1 cellular context compared by ENCODE assay signal in the genomic region with DNA sequence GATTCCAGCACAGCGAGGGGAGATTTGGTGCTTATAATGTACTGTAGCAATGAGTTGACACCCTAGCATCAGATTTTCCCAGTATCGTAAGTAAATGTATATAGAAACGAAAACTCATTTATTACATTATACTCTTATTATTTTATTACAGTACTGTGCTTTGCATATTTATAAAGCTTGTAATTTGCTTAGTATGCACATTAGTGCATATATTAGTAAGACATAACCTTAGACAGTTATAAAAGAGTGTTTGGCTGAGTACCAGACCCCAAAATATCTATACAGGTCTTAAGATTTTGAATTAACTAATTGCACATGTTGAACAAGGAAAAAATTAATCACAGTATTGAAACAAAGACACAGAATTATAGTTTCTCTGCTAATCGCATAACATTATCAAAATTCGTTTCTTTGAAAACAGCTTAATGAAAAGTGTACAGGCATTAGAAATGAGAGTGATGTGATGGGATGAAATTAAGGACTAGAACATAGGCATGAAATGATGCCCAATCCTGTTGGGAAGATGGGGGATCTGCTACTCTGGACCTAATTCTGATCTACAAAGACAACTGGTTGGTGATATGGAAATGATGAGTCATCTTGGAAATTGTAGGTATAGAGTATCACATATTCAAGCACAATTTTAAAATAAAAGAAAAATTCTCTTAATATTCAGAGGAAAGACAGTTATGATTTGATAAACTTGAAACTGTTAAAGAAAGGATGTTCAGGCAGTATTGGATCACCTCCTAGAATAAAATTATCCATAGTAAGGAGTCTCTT.
TF ChIP-seq lines count a peak whose summit lies in the region.

No MANE protein-coding gene starts in this region.

TF ChIP-seq in K562, 482 proteins besides CTCF, POLR2A, EP300 and RAD21 (continued from another document):
- TF ChIP-seq MAFG (tag; conservative IDR thresholded peaks at IDR 0.05) (peak; percentile 37), ZNF717 (CRISPR knock-in tag; IDR thresholded peaks at IDR 0.05) (0 out of 2 replicates have a peak, but pooled peaks have one; percentile 14), NR2C1 (IDR thresholded peaks at IDR 0.05) (no peak), NR2C1 (tag; IDR thresholded peaks at IDR 0.05) (no peak), NR4A1 (CRISPR knock-in tag; IDR thresholded peaks at IDR 0.05) (no peak), NR4A1 (tag; IDR thresholded peaks at IDR 0.05) (no peak), MCM2 (IDR thresholded peaks at IDR 0.05; ENCODE audit: low read depth) (no peak), GATAD2B (IDR thresholded peaks at IDR 0.05; ENCODE audit: borderline replicate concordance) (no peak), SMARCC2 (IDR thresholded peaks at IDR 0.05; ENCODE audit: low read depth) (no peak), MAFK (IDR thresholded peaks at IDR 0.05; ENCODE audit: low read length) (peak; percentile 24; the same call in 1 of the 2 replicates), ZNF589 (CRISPR knock-in tag; IDR thresholded peaks at IDR 0.05; ENCODE audit: low read depth) (no peak), ZNF24 (IDR thresholded peaks at IDR 0.05) (no peak), ZNF124 (CRISPR knock-in tag; IDR thresholded peaks at IDR 0.05) (no peak), ETV6 (IDR thresholded peaks at IDR 0.05; ENCODE audit: borderline replicate concordance in 1 of 2, low read depth in 2 of 2, low read length in 1 of 2) (no peak), ETV6 (CRISPR knock-in tag; IDR thresholded peaks at IDR 0.05; ENCODE audit: borderline replicate concordance) (no peak), BACH1 (tag; IDR thresholded peaks at IDR 0.05) (no peak), JUN (IDR thresholded peaks at IDR 0.05; ENCODE audit: borderline replicate concordance, low read depth, low read length) (no peak), JUN (CRISPR knock-in tag; IDR thresholded peaks at IDR 0.05; ENCODE audit: borderline replicate concordance) (no peak), NCOA1 (IDR thresholded peaks at IDR 0.05; ENCODE audit: low read depth) (no peak), ZNF23 (CRISPR knock-in tag; IDR thresholded peaks at IDR 0.05) (no peak), ZNF586 (CRISPR knock-in tag; conservative IDR thresholded peaks at IDR 0.05) (no peak), ELF1 (tag; IDR thresholded peaks at IDR 0.05) (no peak), ZNF184 (CRISPR knock-in tag; IDR thresholded peaks at IDR 0.05) (no peak), NFE2 (IDR thresholded peaks at IDR 0.05; ENCODE audit: low read depth) (peak; percentile 31; the same call in 1 of the 2 replicates), ZNF431 (CRISPR knock-in tag; IDR thresholded peaks at IDR 0.05) (no peak), POLR3A (IDR thresholded peaks at IDR 0.05; ENCODE audit: borderline replicate concordance, extremely low read depth, insufficient read depth, insufficient read length) (no peak), KLF13 (tag; IDR thresholded peaks at IDR 0.05; ENCODE audit: borderline replicate concordance, low read depth) (no peak), YBX1 (IDR thresholded peaks at IDR 0.05) (no peak), ZNF316 (IDR thresholded peaks at IDR 0.05) (peak; percentile 62; the same call in 1 of the 2 replicates), MAFF (IDR thresholded peaks at IDR 0.05; ENCODE audit: low read length) (peak; percentile 50), TARDBP (IDR thresholded peaks at IDR 0.05) (no peak), SLC30A9 (CRISPR knock-in tag; IDR thresholded peaks at IDR 0.05) (no peak), MXI1 (IDR thresholded peaks at IDR 0.05; ENCODE audit: low read depth, low read length) (no peak), C11orf30 (IDR thresholded peaks at IDR 0.05; ENCODE audit: low read depth) (peak; percentile 30; the same call in 1 of the 2 replicates)
- TF ChIP-seq, protein P1, sequence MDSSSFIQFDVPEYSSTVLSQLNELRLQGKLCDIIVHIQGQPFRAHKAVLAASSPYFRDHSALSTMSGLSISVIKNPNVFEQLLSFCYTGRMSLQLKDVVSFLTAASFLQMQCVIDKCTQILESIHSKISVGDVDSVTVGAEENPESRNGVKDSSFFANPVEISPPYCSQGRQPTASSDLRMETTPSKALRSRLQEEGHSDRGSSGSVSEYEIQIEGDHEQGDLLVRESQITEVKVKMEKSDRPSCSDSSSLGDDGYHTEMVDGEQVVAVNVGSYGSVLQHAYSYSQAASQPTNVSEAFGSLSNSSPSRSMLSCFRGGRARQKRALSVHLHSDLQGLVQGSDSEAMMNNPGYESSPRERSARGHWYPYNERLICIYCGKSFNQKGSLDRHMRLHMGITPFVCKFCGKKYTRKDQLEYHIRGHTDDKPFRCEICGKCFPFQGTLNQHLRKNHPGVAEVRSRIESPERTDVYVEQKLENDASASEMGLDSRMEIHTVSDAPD (CRISPR knock-in tag; IDR thresholded peaks at IDR 0.05) = no peak
- TF ChIP-seq, protein P2, sequence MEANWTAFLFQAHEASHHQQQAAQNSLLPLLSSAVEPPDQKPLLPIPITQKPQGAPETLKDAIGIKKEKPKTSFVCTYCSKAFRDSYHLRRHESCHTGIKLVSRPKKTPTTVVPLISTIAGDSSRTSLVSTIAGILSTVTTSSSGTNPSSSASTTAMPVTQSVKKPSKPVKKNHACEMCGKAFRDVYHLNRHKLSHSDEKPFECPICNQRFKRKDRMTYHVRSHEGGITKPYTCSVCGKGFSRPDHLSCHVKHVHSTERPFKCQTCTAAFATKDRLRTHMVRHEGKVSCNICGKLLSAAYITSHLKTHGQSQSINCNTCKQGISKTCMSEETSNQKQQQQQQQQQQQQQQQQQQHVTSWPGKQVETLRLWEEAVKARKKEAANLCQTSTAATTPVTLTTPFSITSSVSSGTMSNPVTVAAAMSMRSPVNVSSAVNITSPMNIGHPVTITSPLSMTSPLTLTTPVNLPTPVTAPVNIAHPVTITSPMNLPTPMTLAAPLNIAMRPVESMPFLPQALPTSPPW (CRISPR knock-in tag; IDR thresholded peaks at IDR 0.05) = no peak
- TF ChIP-seq, protein P3, sequence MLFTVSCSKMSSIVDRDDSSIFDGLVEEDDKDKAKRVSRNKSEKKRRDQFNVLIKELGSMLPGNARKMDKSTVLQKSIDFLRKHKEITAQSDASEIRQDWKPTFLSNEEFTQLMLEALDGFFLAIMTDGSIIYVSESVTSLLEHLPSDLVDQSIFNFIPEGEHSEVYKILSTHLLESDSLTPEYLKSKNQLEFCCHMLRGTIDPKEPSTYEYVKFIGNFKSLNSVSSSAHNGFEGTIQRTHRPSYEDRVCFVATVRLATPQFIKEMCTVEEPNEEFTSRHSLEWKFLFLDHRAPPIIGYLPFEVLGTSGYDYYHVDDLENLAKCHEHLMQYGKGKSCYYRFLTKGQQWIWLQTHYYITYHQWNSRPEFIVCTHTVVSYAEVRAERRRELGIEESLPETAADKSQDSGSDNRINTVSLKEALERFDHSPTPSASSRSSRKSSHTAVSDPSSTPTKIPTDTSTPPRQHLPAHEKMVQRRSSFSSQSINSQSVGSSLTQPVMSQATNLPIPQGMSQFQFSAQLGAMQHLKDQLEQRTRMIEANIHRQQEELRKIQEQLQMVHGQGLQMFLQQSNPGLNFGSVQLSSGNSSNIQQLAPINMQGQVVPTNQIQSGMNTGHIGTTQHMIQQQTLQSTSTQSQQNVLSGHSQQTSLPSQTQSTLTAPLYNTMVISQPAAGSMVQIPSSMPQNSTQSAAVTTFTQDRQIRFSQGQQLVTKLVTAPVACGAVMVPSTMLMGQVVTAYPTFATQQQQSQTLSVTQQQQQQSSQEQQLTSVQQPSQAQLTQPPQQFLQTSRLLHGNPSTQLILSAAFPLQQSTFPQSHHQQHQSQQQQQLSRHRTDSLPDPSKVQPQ (CRISPR knock-in tag; IDR thresholded peaks at IDR 0.05; ENCODE audit: borderline replicate concordance) = no peak
- TF ChIP-seq, protein P4, sequence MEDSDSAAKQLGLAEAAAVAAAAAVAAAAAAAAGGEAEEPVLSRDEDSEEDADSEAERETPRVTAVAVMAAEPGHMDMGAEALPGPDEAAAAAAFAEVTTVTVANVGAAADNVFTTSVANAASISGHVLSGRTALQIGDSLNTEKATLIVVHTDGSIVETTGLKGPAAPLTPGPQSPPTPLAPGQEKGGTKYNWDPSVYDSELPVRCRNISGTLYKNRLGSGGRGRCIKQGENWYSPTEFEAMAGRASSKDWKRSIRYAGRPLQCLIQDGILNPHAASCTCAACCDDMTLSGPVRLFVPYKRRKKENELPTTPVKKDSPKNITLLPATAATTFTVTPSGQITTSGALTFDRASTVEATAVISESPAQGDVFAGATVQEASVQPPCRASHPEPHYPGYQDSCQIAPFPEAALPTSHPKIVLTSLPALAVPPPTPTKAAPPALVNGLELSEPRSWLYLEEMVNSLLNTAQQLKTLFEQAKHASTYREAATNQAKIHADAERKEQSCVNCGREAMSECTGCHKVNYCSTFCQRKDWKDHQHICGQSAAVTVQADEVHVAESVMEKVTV (CRISPR knock-in tag; IDR thresholded peaks at IDR 0.05) = 0 out of 2 replicates have a peak, but pooled peaks have one; percentile 17
- TF ChIP-seq, protein P5, sequence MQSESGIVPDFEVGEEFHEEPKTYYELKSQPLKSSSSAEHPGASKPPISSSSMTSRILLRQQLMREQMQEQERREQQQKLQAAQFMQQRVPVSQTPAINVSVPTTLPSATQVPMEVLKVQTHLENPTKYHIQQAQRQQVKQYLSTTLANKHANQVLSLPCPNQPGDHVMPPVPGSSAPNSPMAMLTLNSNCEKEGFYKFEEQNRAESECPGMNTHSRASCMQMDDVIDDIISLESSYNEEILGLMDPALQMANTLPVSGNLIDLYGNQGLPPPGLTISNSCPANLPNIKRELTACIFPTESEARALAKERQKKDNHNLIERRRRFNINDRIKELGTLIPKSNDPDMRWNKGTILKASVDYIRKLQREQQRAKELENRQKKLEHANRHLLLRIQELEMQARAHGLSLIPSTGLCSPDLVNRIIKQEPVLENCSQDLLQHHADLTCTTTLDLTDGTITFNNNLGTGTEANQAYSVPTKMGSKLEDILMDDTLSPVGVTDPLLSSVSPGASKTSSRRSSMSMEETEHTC (IDR thresholded peaks at IDR 0.05) = no peak
- TF ChIP-seq, protein P6, sequence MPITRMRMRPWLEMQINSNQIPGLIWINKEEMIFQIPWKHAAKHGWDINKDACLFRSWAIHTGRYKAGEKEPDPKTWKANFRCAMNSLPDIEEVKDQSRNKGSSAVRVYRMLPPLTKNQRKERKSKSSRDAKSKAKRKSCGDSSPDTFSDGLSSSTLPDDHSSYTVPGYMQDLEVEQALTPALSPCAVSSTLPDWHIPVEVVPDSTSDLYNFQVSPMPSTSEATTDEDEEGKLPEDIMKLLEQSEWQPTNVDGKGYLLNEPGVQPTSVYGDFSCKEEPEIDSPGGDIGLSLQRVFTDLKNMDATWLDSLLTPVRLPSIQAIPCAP (CRISPR knock-in tag; IDR thresholded peaks at IDR 0.05; ENCODE audit: borderline replicate concordance) = no peak
- TF ChIP-seq, protein P7, sequence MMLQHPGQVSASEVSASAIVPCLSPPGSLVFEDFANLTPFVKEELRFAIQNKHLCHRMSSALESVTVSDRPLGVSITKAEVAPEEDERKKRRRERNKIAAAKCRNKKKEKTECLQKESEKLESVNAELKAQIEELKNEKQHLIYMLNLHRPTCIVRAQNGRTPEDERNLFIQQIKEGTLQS (IDR thresholded peaks at IDR 0.05) = peak; percentile 51; the same call in 1 of the 2 replicates
- TF ChIP-seq, protein P7 (CRISPR knock-in tag; conservative IDR thresholded peaks at IDR 0.05) = no peak
- TF ChIP-seq, protein P8, sequence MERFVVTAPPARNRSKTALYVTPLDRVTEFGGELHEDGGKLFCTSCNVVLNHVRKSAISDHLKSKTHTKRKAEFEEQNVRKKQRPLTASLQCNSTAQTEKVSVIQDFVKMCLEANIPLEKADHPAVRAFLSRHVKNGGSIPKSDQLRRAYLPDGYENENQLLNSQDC (CRISPR knock-in tag; IDR thresholded peaks at IDR 0.05) = no peak
